18 cellular contexts compared by ENCODE assay signal in genomic region chr10:52597189-52597863, GRCh38.
DNase-seq lines count a peak whose midpoint lies in the region; ATAC-seq and TF ChIP-seq lines count a peak whose summit lies in the region.
"Had no signal": no experiment of that assay in that cellular context is flagged by ENCODE, and none has a peak within 500 bp of the region (broad histone marks: within the 10 kb centered on the region; RNA-seq: fewer than 3 reads in every experiment).

No MANE protein-coding gene starts in this region.

- no peak overlapping the region for H3K9ac ChIP-seq in trophoblast cell (ENCODE audit: low read length)

- no peak overlapping the region for H4K91ac ChIP-seq in trophoblast cell (ENCODE audit: low read depth, low read length)

- no peaks in the 10 kb centered on the region for H3K79me1 ChIP-seq in trophoblast cell (ENCODE audit: low read length)

- no peak overlapping the region for H2AK5ac ChIP-seq in trophoblast cell (ENCODE audit: low read length)

- H3K9me2 ChIP-seq in PC-9 (ENCODE audit: insufficient read depth) = no peaks in the 10 kb centered on the region

- H3K4me3 ChIP-seq in breast epithelium = no peak overlapping the region
- H3K4me3 ChIP-seq in PC-9 = peak overlapping the region; percentile 14; the same call in 1 of the 2 replicates
- H3K4me3 ChIP-seq in fibroblast of mammary gland (ENCODE audit: control insufficient read depth, low read depth, low read length) = peak overlapping the region; percentile 12
- H3K4me3 ChIP-seq in ascending aorta = no peak overlapping the region
- no peak overlapping the region for H3K4me3 ChIP-seq in trophoblast cell (ENCODE audit: low read depth, low read length)
- H3K4me3 ChIP-seq: colonic mucosa, transverse colon had no signal

- H3K9me3 ChIP-seq in breast epithelium (no peaks in the 10 kb centered on the region), PC-9 (ENCODE audit: insufficient read depth, low read depth) (no peaks in the 10 kb centered on the region), ascending aorta (no peaks in the 10 kb centered on the region), trophoblast cell (ENCODE audit: insufficient read depth, low read depth, low read length) (no peaks in the 10 kb centered on the region)
- H3K9me3 ChIP-seq: colonic mucosa, transverse colon had no signal

- DNase-seq in MCF 10A (ENCODE audit: unreplicated experiment) (peak; percentile 9), breast epithelium (ENCODE audit: low spot score in 2 of 2) (no peak), PC-9 (no peak), fibroblast of mammary gland (ENCODE audit: low read depth) (no peak), ascending aorta (ENCODE audit: low spot score in 2 of 2) (no peak), trophoblast cell (no peak), NCI-H1092 treated with DMSO at 0.1 percent for 48 hours (lab: John Stamatoyannopoulos, UW) (no peak), left ventricle myocardium superior (no peak)
- DNase-seq: activated CD4-positive, alpha-beta T cell treated with anti-CD3 and anti-CD28 coated beads for 36 hours; colonic mucosa; NCI-H1105 treated with DMSO at 0.1 percent for 48 hours; NCI-H345; retina; stimulated activated CD4-positive, alpha-beta T cell treated with anti-CD3 and anti-CD28 coated beads, Interleukin-4, amount 100 ng/mL, for 1 hour; transverse colon had no signal

- POLR2A ChIA-PET in MCF 10A (lab: Yijun Ruan, JAX) (interaction anchor here (0.6 kb wide), 1 partner anchor 40 kb away, joined by 3 read pairs; no protein-coding TSS in a partner anchor), PC-9 (lab: Charles Lee; ENCODE audit: unreplicated experiment) (interaction anchor here (0.7 kb wide), 1 partner anchor 30 kb away, joined by 4 read pairs; no protein-coding TSS in a partner anchor)

- H2BK5ac ChIP-seq in trophoblast cell (ENCODE audit: low read depth, low read length, poor library complexity) = no peak overlapping the region

- ATAC-seq in left ventricle myocardium superior = no peak
- ATAC-seq: activated CD4-positive, alpha-beta T cell treated with anti-CD3 and anti-CD28 coated beads for 36 hours had no signal

- H3K36me3 Mint-ChIP-seq in MCF 10A (ENCODE audit: insufficient read depth, unreplicated experiment) = no peaks in the 10 kb centered on the region
- H3K36me3 Mint-ChIP-seq: memory B cell had no signal

- H3K27me3 ChIP-seq in breast epithelium (no peaks in the 10 kb centered on the region), PC-9 (ENCODE audit: insufficient read depth, low read depth) (no peaks in the 10 kb centered on the region), ascending aorta (no peaks in the 10 kb centered on the region), trophoblast cell (ENCODE audit: insufficient read depth, low read length) (no peaks in the 10 kb centered on the region)
- H3K27me3 ChIP-seq: colonic mucosa, transverse colon had no signal

- H3K27ac ChIP-seq in breast epithelium (no peak overlapping the region), PC-9 (no peak overlapping the region), ascending aorta (no peak overlapping the region), trophoblast cell (ENCODE audit: low read depth, low read length) (no peak overlapping the region)
- H3K27ac ChIP-seq: colonic mucosa, transverse colon had no signal

- no CpG with 5 or more reads among the region's 3 CpGs for WGBS in trophoblast cell (ENCODE audit: extremely low coverage, insufficient coverage, insufficient read length)

- BruUV-seq in MCF 10A (replicated peaks; lab: Mats Ljungman, UMichigan) = no TSS peak
- BruUV-seq in PC-9 (replicated peaks; lab: Mats Ljungman, UMichigan) = no TSS peak

- H3K4me3 Mint-ChIP-seq in MCF 10A (ENCODE audit: unreplicated experiment) = no peak overlapping the region
- H3K4me3 Mint-ChIP-seq: activated CD4-positive, alpha-beta T cell treated with anti-CD3 and anti-CD28 coated beads for 36 hours; memory B cell; neural crest cell; T-helper 1 cell treated with Interleukin-12 subunit alpha and Interleukin-12 subunit beta and Interleukin-4 antibody, amounts not matched to agents 30 μg/mL and 1 μg/mL, for 36 hours had no signal

- CTCF ChIA-PET in MCF 10A (lab: Yijun Ruan, JAX) = interaction anchor here (0.8 to 1.9 kb wide), 2 partner anchors 289 to 870 kb away, joined by 4 to 5 read pairs; no protein-coding TSS in a partner anchor
- CTCF ChIA-PET in PC-9 (lab: Charles Lee) = no interaction called here

- H2BK12ac ChIP-seq in trophoblast cell (ENCODE audit: low read length) = no peak overlapping the region

- no peaks in the 10 kb centered on the region for H3K79me2 ChIP-seq in PC-9 (ENCODE audit: low read depth)
- H3K79me2 ChIP-seq in trophoblast cell (ENCODE audit: control insufficient read depth, insufficient read depth, low read length, poor library complexity) = no peaks in the 10 kb centered on the region

- H3K27ac Mint-ChIP-seq in MCF 10A (ENCODE audit: low read depth, unreplicated experiment) = no peak overlapping the region
- H3K27ac Mint-ChIP-seq: activated CD4-positive, alpha-beta T cell treated with anti-CD3 and anti-CD28 coated beads for 36 hours; memory B cell; T-helper 1 cell treated with Interleukin-12 subunit alpha and Interleukin-12 subunit beta and Interleukin-4 antibody, amounts not matched to agents 30 μg/mL and 1 μg/mL, for 36 hours had no signal

- intact Hi-C loops in MCF 10A (cut with micrococcal nuclease) (no loop called here), breast epithelium (cut with DNase I; ENCODE audit: low total_unique reads) (no loop called here), PC-9 (cut with micrococcal nuclease; ENCODE audit: unreplicated experiment) (no loop called here), ascending aorta (cut with DNase I) (no loop called here), left ventricle myocardium superior (cut with micrococcal nuclease) (no loop called here)

- TF ChIP-seq CTCF in MCF 10A (IDR thresholded peaks at IDR 0.05; ENCODE audit: unreplicated experiment) = no peak
- no peak for TF ChIP-seq CTCF in breast epithelium (IDR thresholded peaks at IDR 0.05)
- TF ChIP-seq CTCF in PC-9 (conservative IDR thresholded peaks at IDR 0.05) = no peak
- TF ChIP-seq CTCF in fibroblast of mammary gland (conservative IDR thresholded peaks at IDR 0.05; ENCODE audit: control insufficient read depth, insufficient read depth, low read depth, low read length) = no peak
- no peak for TF ChIP-seq CTCF in ascending aorta (IDR thresholded peaks at IDR 0.05)

- H3K4ac ChIP-seq in trophoblast cell (ENCODE audit: low read depth, low read length) = no peak overlapping the region

- H2BK120ac ChIP-seq in trophoblast cell (ENCODE audit: insufficient read depth, low read length, poor library complexity) = no peak overlapping the region

- H3K4me2 ChIP-seq in PC-9 (peak overlapping the region; percentile 51), trophoblast cell (ENCODE audit: low read length) (no peak overlapping the region)

- no peak overlapping the region for H3K14ac ChIP-seq in trophoblast cell (ENCODE audit: low read length)

- H3K18ac ChIP-seq in trophoblast cell (ENCODE audit: low read length) = no peak overlapping the region

- H4K8ac ChIP-seq in trophoblast cell (ENCODE audit: low read depth, low read length) = no peak overlapping the region

- TF ChIP-seq POLR2A in breast epithelium (IDR thresholded peaks at IDR 0.05) = no peak

- no peak overlapping the region for H3K23ac ChIP-seq in trophoblast cell (ENCODE audit: low read length)

- H3K27me3 Mint-ChIP-seq in MCF 10A (ENCODE audit: insufficient read depth, unreplicated experiment) = no peaks in the 10 kb centered on the region
- H3K27me3 Mint-ChIP-seq: activated CD4-positive, alpha-beta T cell treated with anti-CD3 and anti-CD28 coated beads for 36 hours; memory B cell had no signal

- no peaks in the 10 kb centered on the region; the same call in 1 of the 2 replicates for H3F3A ChIP-seq in PC-9 (ENCODE audit: insufficient read depth, low read depth)

- H3K36me3 ChIP-seq in breast epithelium = no peaks in the 10 kb centered on the region
- no peaks in the 10 kb centered on the region for H3K36me3 ChIP-seq in PC-9 (ENCODE audit: low read depth)
- no peaks in the 10 kb centered on the region for H3K36me3 ChIP-seq in ascending aorta
- no peaks in the 10 kb centered on the region for H3K36me3 ChIP-seq in trophoblast cell (ENCODE audit: control insufficient read depth in 1 of 2, insufficient read depth in 2 of 2, low read length in 2 of 2)
- H3K36me3 ChIP-seq: colonic mucosa, transverse colon had no signal

- no peak overlapping the region for H4K12ac ChIP-seq in trophoblast cell (ENCODE audit: low read depth, low read length)

- H2AFZ ChIP-seq in PC-9 (no peak overlapping the region; the same call in 1 of the 2 replicates), trophoblast cell (ENCODE audit: insufficient read depth, low read length, poor library complexity) (no peak overlapping the region)

- H3K4me1 ChIP-seq in breast epithelium (no peaks in the 10 kb centered on the region), PC-9 (replicated peaks; ENCODE audit: insufficient read depth) (no peaks in the 10 kb centered on the region), ascending aorta (no peaks in the 10 kb centered on the region), trophoblast cell (ENCODE audit: control insufficient read depth in 1 of 2, insufficient read depth in 2 of 2, low read length in 2 of 2) (no peaks in the 10 kb centered on the region)
- H3K4me1 ChIP-seq: colonic mucosa, transverse colon had no signal

- H3K9me3 Mint-ChIP-seq in MCF 10A (ENCODE audit: unreplicated experiment) = no peaks in the 10 kb centered on the region
- H3K9me3 Mint-ChIP-seq: neural crest cell; T-helper 1 cell treated with Interleukin-12 subunit alpha and Interleukin-12 subunit beta and Interleukin-4 antibody, amounts not matched to agents 30 μg/mL and 1 μg/mL, for 36 hours had no signal

- H3K4me1 Mint-ChIP-seq in MCF 10A (ENCODE audit: insufficient read depth, unreplicated experiment) = no peaks in the 10 kb centered on the region
- H3K4me1 Mint-ChIP-seq: activated CD4-positive, alpha-beta T cell treated with anti-CD3 and anti-CD28 coated beads for 36 hours; neural crest cell had no signal

- H4K20me1 ChIP-seq in PC-9 (ENCODE audit: insufficient read depth) = no peaks in the 10 kb centered on the region

Comparison
In these comparisons a context has a peak if more than half of its experiments do, and no peak if none do; other contexts are left out.
1. H3K4me3 ChIP-seq: peak in PC-9 (single experiment) and fibroblast of mammary gland (single experiment); none in breast epithelium (0 of 3), ascending aorta (0 of 2) and trophoblast cell (single experiment).